In the genomic region with DNA sequence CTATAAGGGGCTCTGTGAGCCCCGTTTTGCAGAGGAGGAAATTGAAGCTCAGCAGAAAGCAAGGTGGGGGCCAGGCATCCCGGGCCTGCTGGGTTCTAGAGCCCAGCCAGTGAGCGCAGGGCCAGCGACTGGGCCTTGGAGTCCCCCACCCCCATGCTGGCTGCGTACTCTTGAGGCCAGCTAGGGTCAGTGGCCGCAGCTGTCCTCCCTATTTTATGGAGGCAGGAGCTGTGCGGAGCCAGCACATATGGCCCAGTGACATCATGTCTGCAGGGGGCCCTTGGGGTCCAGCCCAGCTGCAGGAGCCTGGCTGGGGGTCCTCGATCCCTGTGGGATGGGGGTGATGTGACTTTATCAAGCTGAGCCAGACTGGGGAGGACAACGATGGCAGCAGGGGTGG, we compare ENCODE assay signal across 28 cellular contexts.
"Had no signal": no experiment of that assay in that cellular context is flagged by ENCODE, and none has a peak within 500 bp of the region (broad histone marks: within the 10 kb centered on the region; RNA-seq: fewer than 3 reads in every experiment).

No MANE protein-coding gene starts in this region.

- ATAC-seq: esophagus mucosa; foreskin keratinocyte; gastroesophageal sphincter; left cardiac atrium; natural killer cell; stimulated activated memory B cell treated with anti-CD40 and anti-IgM and Interleukin-4, amounts not matched to agents 10 μg/mL and 1 μg/mL and 100 μg/mL, for 72 hours; upper lobe of right lung had no signal

- H3K36me3 ChIP-seq: colonic mucosa, heart right ventricle, left ventricle myocardium inferior, neutrophil, spleen, thoracic aorta, transverse colon, upper lobe of right lung, uterus had no signal

- DNase-seq: colonic mucosa; effector CD8-positive, alpha-beta T cell; endodermal cell; foreskin keratinocyte; heart right ventricle; hippocampal formation; left cardiac atrium; left ventricle myocardium inferior; natural killer cell; sigmoid colon; spleen; stimulated activated CD4-positive, alpha-beta T cell treated with anti-CD3 and anti-CD28 coated beads, Interleukin-4, amount 100 ng/mL, for 4 hours; transverse colon; upper lobe of right lung; uterus had no signal

- H3K4me3 ChIP-seq: colonic mucosa, gastroesophageal sphincter, heart right ventricle, left ventricle myocardium inferior, lung, sigmoid colon, skin epidermis, spleen, thoracic aorta, transverse colon, upper lobe of right lung, uterus had no signal

- H3K27me3 ChIP-seq: colonic mucosa, gastroesophageal sphincter, sigmoid colon, transverse colon, upper lobe of right lung, uterus had no signal

- H3K27ac ChIP-seq: colonic mucosa, epithelial cell of prostate, foreskin keratinocyte, heart right ventricle, left ventricle myocardium inferior, neutrophil, parathyroid adenoma, skin epidermis, spleen, thoracic aorta, upper lobe of right lung, uterus had no signal

- H3K27ac Mint-ChIP-seq: dendritic cell treated with granulocyte-macrophage colony-stimulating factor and Interleukin-4, amounts not matched to agents 40 ng/mL and 50 ng/mL, for 4 days; endodermal cell; memory B cell; natural killer cell; progenitor cell of endocrine pancreas; stimulated activated memory B cell treated with anti-CD40 and anti-IgM and Interleukin-4, amounts not matched to agents 10 μg/mL and 1 μg/mL and 100 μg/mL, for 72 hours; stimulated activated naive CD8-positive, alpha-beta T cell treated with anti-CD3 and anti-CD28 coated beads, Interleukin-15, Interleukin-2, amounts not matched to agents 100 ng/mL and 50 ng/mL, for 24 hours had no signal

- H3K9me3 ChIP-seq: colonic mucosa, gastroesophageal sphincter, heart right ventricle, left ventricle myocardium inferior, neutrophil, sigmoid colon, spleen, thoracic aorta, transverse colon, upper lobe of right lung, uterus had no signal

- H3K4me1 Mint-ChIP-seq: endodermal cell, memory B cell had no signal

- H3K4me1 ChIP-seq: colonic mucosa, foreskin keratinocyte, parathyroid adenoma, spleen, upper lobe of right lung had no signal

- H3K36me3 Mint-ChIP-seq: memory B cell; natural killer cell; stimulated activated memory B cell treated with anti-CD40 and anti-IgM and Interleukin-4, amounts not matched to agents 10 μg/mL and 1 μg/mL and 100 μg/mL, for 72 hours had no signal

- H3K9me3 Mint-ChIP-seq: dendritic cell treated with granulocyte-macrophage colony-stimulating factor and Interleukin-4, amounts not matched to agents 40 ng/mL and 50 ng/mL, for 4 days; endodermal cell; natural killer cell; stimulated activated naive CD8-positive, alpha-beta T cell treated with anti-CD3 and anti-CD28 coated beads, Interleukin-15, Interleukin-2, amounts not matched to agents 100 ng/mL and 50 ng/mL, for 24 hours had no signal

- H3K4me3 Mint-ChIP-seq: dendritic cell treated with granulocyte-macrophage colony-stimulating factor and Interleukin-4, amounts not matched to agents 40 ng/mL and 50 ng/mL, for 4 days; endodermal cell; memory B cell; natural killer cell; stimulated activated memory B cell treated with anti-CD40 and anti-IgM and Interleukin-4, amounts not matched to agents 10 μg/mL and 1 μg/mL and 100 μg/mL, for 72 hours; stimulated activated naive CD8-positive, alpha-beta T cell treated with anti-CD3 and anti-CD28 coated beads, Interleukin-15, Interleukin-2, amounts not matched to agents 100 ng/mL and 50 ng/mL, for 24 hours had no signal
